ENCODE assay signal across 10 cellular contexts in the genomic region with DNA sequence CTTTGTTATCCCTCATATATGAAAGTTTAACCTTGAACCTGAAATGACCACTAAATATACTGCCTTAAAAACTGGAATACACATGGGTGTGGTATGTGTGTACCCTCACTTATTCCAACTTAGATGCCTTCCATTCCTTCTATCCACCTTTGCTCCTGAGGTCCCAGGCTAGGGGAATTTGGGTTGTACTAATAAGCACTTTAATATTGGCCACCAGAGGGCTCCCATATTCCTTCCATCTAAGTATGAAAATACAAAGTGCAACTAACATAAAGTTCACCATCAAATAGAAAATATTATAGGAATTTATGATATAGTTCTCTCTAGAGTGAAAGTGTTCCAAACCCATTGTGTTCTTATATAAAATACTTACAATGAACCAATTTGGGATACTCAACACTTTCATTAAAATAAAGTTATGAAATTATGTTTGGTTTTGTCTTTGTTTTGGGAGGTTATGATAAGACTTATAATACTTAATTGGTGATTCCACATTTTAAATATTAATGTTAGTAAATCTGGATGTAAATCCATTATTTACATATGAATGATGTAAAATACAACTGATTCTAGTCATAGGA.
DNase-seq lines count a peak whose midpoint lies in the region; ATAC-seq, FAIRE-seq and TF ChIP-seq lines count a peak whose summit lies in the region.
"Had no signal": no experiment of that assay in that cellular context is flagged by ENCODE, and none has a peak within 500 bp of the region (broad histone marks: within the 10 kb centered on the region; RNA-seq: fewer than 3 reads in every experiment).

No MANE protein-coding gene starts in this region.

- H3K4me1 ChIP-seq in keratinocyte (ENCODE audit: control insufficient read depth, extremely low read depth, insufficient read depth, low read length) = no peaks in the 10 kb centered on the region
- no peaks in the 10 kb centered on the region for H3K4me1 ChIP-seq in upper lobe of right lung

- TF ChIP-seq CTCF in astrocyte of the spinal cord (IDR thresholded peaks at IDR 0.05; ENCODE audit: low read depth, low read length) (peak; percentile 69), keratinocyte (optimal IDR thresholded peaks at IDR 0.05 in 1 of 3, IDR thresholded peaks at IDR 0.05 in 1 of 3, conservative IDR thresholded peaks at IDR 0.05 in 1 of 3; ENCODE audit: extremely low read depth in 1 of 3, insufficient read depth in 2 of 3, low read length in 3 of 3) (peak; percentile 41 to 55 (median 53)), upper lobe of right lung (IDR thresholded peaks at IDR 0.05) (peak; percentile 67)

- no peak overlapping the region for H3K27ac Mint-ChIP-seq in stimulated activated naive CD8-positive, alpha-beta T cell treated with anti-CD3 and anti-CD28 coated beads, Interleukin-15, amount 100 ng/mL, for 72 hours
- H3K27ac Mint-ChIP-seq: dendritic cell treated with granulocyte-macrophage colony-stimulating factor and Interleukin-4, amounts not matched to agents 40 ng/mL and 50 ng/mL, for 4 days; stimulated activated naive CD8-positive, alpha-beta T cell treated with anti-CD3 and anti-CD28 coated beads, Interleukin-15, Interleukin-2, amounts not matched to agents 100 ng/mL and 50 ng/mL, for 24 hours had no signal

- no peak overlapping the region for H3K4me2 ChIP-seq in keratinocyte (ENCODE audit: control insufficient read depth, extremely low read depth, insufficient read depth, low read depth, low read length)

- H2AFZ ChIP-seq in keratinocyte (ENCODE audit: control insufficient read depth, low read length) = no peak overlapping the region

- no peak overlapping the region for H3K9ac ChIP-seq in keratinocyte (ENCODE audit: control insufficient read depth, extremely low read depth, insufficient read depth, low read length)

- H3K9me3 Mint-ChIP-seq in stimulated activated naive CD8-positive, alpha-beta T cell treated with anti-CD3 and anti-CD28 coated beads, Interleukin-15, amount 100 ng/mL, for 72 hours = no peaks in the 10 kb centered on the region
- H3K9me3 Mint-ChIP-seq: dendritic cell treated with granulocyte-macrophage colony-stimulating factor and Interleukin-4, amounts not matched to agents 40 ng/mL and 50 ng/mL, for 4 days; stimulated activated naive CD8-positive, alpha-beta T cell treated with anti-CD3 and anti-CD28 coated beads, Interleukin-15, Interleukin-2, amounts not matched to agents 100 ng/mL and 50 ng/mL, for 24 hours had no signal

- H3K9me1 ChIP-seq in keratinocyte (ENCODE audit: control insufficient read depth, extremely low read depth, insufficient read depth, low read length) = no peaks in the 10 kb centered on the region

- DNase-seq in stimulated activated naive CD8-positive, alpha-beta T cell treated with anti-CD3 and anti-CD28 coated beads, Interleukin-15, Interleukin-2, amounts not matched to agents 100 U/mL and 50 U/mL, for 24 hours = peak; percentile 7
- no peak for DNase-seq in stimulated activated naive CD8-positive, alpha-beta T cell treated with anti-CD3 and anti-CD28 coated beads, Interleukin-15, amount 100 ng/mL, for 72 hours
- DNase-seq in NCI-H345 treated with DMSO at 0.1 percent for 48 hours (lab: John Stamatoyannopoulos, UW; ENCODE audit: unreplicated experiment) = peak; percentile 62
- DNase-seq in astrocyte of the spinal cord (ENCODE audit: low read depth, low spot score) = peak; percentile 83
- no peak for DNase-seq in keratinocyte (ENCODE audit: low read depth, low spot score)
- DNase-seq in upper lobe of right lung = no peak
- DNase-seq in GM12892 (ENCODE audit: insufficient read length) = no peak

- intact Hi-C loops in upper lobe of right lung (cut with DNase I) = no loop called here

- H3K9me3 ChIP-seq in keratinocyte (ENCODE audit: control insufficient read depth, low read depth, low read length) (no peaks in the 10 kb centered on the region), upper lobe of right lung (no peaks in the 10 kb centered on the region)

- H3K27me3 ChIP-seq in keratinocyte (ENCODE audit: control insufficient read depth, extremely low read depth, insufficient read depth, low read length) (no peaks in the 10 kb centered on the region), upper lobe of right lung (no peaks in the 10 kb centered on the region)

- no peaks in the 10 kb centered on the region for H3K79me2 ChIP-seq in keratinocyte (ENCODE audit: control insufficient read depth, insufficient read depth, low read length)

- no peaks in the 10 kb centered on the region for H4K20me1 ChIP-seq in keratinocyte (ENCODE audit: control insufficient read depth, extremely low read depth, insufficient read depth, low read length)

- ATAC-seq in stimulated activated naive CD8-positive, alpha-beta T cell treated with anti-CD3 and anti-CD28 coated beads, Interleukin-15, Interleukin-2, amounts not matched to agents 100 U/mL and 50 U/mL, for 24 hours = no peak
- no peak for ATAC-seq in stimulated activated naive CD8-positive, alpha-beta T cell treated with anti-CD3 and anti-CD28 coated beads, Interleukin-15, amount 100 ng/mL, for 72 hours
- ATAC-seq in HG03135 (IDR thresholded peaks at IDR 0.05; ENCODE audit: unreplicated experiment) (peak; percentile 69), upper lobe of right lung (peak; percentile 70)

- H3K4me3 ChIP-seq in astrocyte of the spinal cord (ENCODE audit: low read depth, low read length) (no peak overlapping the region), keratinocyte (ENCODE audit: control insufficient read depth in 2 of 3, extremely low read depth in 1 of 3, insufficient read depth in 2 of 3, low read depth in 1 of 3, low read length in 3 of 3) (no peak overlapping the region), upper lobe of right lung (no peak overlapping the region)

- dilution Hi-C loops in keratinocyte (cut with MboI; ENCODE audit: extremely low pct_ligation_motif_present, low sequenced_read_pairs) = loop anchor here (25.0 kb wide), 1 partner anchor 248 kb away; no protein-coding TSS in a partner anchor

- no peak for FAIRE-seq in keratinocyte (lab: Jason Lieb, UNC)
- no peak for FAIRE-seq in GM12892 (lab: Jason Lieb, UNC)

- H3K27me3 Mint-ChIP-seq in stimulated activated naive CD8-positive, alpha-beta T cell treated with anti-CD3 and anti-CD28 coated beads, Interleukin-15, amount 100 ng/mL, for 72 hours = no peaks in the 10 kb centered on the region
- H3K27me3 Mint-ChIP-seq: dendritic cell treated with granulocyte-macrophage colony-stimulating factor and Interleukin-4, amounts not matched to agents 40 ng/mL and 50 ng/mL, for 4 days had no signal

- in situ Hi-C loops in astrocyte of the spinal cord (cut with HindIII; ENCODE audit: low sequenced_read_pairs) = no loop called here

- TF ChIP-seq POLR2A in GM12892 (IDR thresholded peaks at IDR 0.05; ENCODE audit: low read depth, low read length) = no peak

- H3K4me3 Mint-ChIP-seq in stimulated activated naive CD8-positive, alpha-beta T cell treated with anti-CD3 and anti-CD28 coated beads, Interleukin-15, amount 100 ng/mL, for 72 hours = no peak overlapping the region
- H3K4me3 Mint-ChIP-seq: dendritic cell treated with granulocyte-macrophage colony-stimulating factor and Interleukin-4, amounts not matched to agents 40 ng/mL and 50 ng/mL, for 4 days; stimulated activated naive CD8-positive, alpha-beta T cell treated with anti-CD3 and anti-CD28 coated beads, Interleukin-15, Interleukin-2, amounts not matched to agents 100 ng/mL and 50 ng/mL, for 24 hours had no signal

- H3K36me3 ChIP-seq in keratinocyte (ENCODE audit: control insufficient read depth in 2 of 2, extremely low read depth in 1 of 2, insufficient read depth in 2 of 2, low read length in 2 of 2) (no peaks in the 10 kb centered on the region), upper lobe of right lung (no peaks in the 10 kb centered on the region)

- H3K4me1 Mint-ChIP-seq in stimulated activated naive CD8-positive, alpha-beta T cell treated with anti-CD3 and anti-CD28 coated beads, Interleukin-15, amount 100 ng/mL, for 72 hours = peaks cover 6% of the 10 kb centered on the region

- H3K27ac ChIP-seq in keratinocyte (ENCODE audit: control insufficient read depth, insufficient read depth, low read length) = no peak overlapping the region
- no peak overlapping the region for H3K27ac ChIP-seq in upper lobe of right lung

Comparison
In these comparisons a context has a peak if more than half of its experiments do, and no peak if none do; other contexts are left out.
1. DNase-seq: peak in stimulated activated naive CD8-positive, alpha-beta T cell treated with anti-CD3 and anti-CD28 coated beads, Interleukin-15, Interleukin-2, amounts not matched to agents 100 U/mL and 50 U/mL, for 24 hours (single experiment), NCI-H345 treated with DMSO at 0.1 percent for 48 hours (single experiment) and astrocyte of the spinal cord (single experiment); none in stimulated activated naive CD8-positive, alpha-beta T cell treated with anti-CD3 and anti-CD28 coated beads, Interleukin-15, amount 100 ng/mL, for 72 hours (0 of 2), keratinocyte (single experiment), upper lobe of right lung (single experiment) and GM12892 (single experiment).
2. ATAC-seq: peak in HG03135 (single experiment) and upper lobe of right lung (single experiment); none in stimulated activated naive CD8-positive, alpha-beta T cell treated with anti-CD3 and anti-CD28 coated beads, Interleukin-15, Interleukin-2, amounts not matched to agents 100 U/mL and 50 U/mL, for 24 hours (single experiment) and stimulated activated naive CD8-positive, alpha-beta T cell treated with anti-CD3 and anti-CD28 coated beads, Interleukin-15, amount 100 ng/mL, for 72 hours (single experiment).
3. Peak in every context shown above with its lines, with median percentiles within 50 percentile points of each other: CTCF ChIP-seq.